ENCODE assay signal across 9 cellular contexts in the genomic region with DNA sequence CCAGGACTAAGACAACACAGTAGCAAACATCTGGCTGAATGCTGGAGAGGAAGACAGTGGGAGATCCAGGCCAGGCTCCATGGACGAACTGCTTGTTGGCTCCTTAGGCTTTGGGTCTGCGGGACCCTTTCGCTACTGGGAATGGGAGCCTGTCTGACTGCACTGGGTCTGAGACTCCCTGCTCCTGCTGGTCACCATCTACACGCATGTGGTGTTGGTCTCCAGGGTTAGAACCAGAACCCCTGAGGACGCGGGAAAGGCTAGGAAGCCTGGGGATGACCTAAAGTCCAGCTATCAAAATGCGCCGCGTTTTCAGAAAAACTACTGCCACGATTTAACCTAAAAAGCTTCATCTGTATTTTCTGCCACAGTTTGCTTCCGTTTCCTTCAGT. TPM values are rescaled to one million over a fixed set of nuclear protein-coding genes. Genes with fewer than 3 reads are reported as not detected.
DNase-seq lines count a peak whose midpoint lies in the region; ATAC-seq and TF ChIP-seq lines count a peak whose summit lies in the region.
"Had no signal": no experiment of that assay in that cellular context is flagged by ENCODE, and none has a peak within 500 bp of the region (broad histone marks: within the 10 kb centered on the region; RNA-seq: fewer than 3 reads in every experiment).

No MANE protein-coding gene starts in this region.

- DNase-seq in A673 (ENCODE audit: low spot score) (no peak), coronary artery (ENCODE audit: low spot score) (no peak), naive B cell (no peak), ACHN (no peak), OCI-M1 (lab: John Stamatoyannopoulos, UW) (no peak), DMS 273 treated with DMSO at 0.1 percent for 48 hours (lab: John Stamatoyannopoulos, UW) (no peak), posterior vena cava (ENCODE audit: low spot score) (no peak)
- DNase-seq: SIG-M5 had no signal

- peaks cover 5% of the 10 kb centered on the region for H3K27me3 Mint-ChIP-seq in IgD-negative memory B cell
- no peaks in the 10 kb centered on the region for H3K27me3 Mint-ChIP-seq in naive B cell

- peak overlapping the region; percentile 90 for H3K27ac ChIP-seq in A673 (ENCODE audit: low read depth, low read length, poor library complexity, severe bottlenecking)
- H3K27ac ChIP-seq in coronary artery: peak overlapping the region; percentile 97 to 99

- peak overlapping the region; percentile 96 to 99 (median 98) for H3K27ac Mint-ChIP-seq in IgD-negative memory B cell
- peak overlapping the region in 5 of 6 donors; percentile 83 to 99 (median 98) for H3K27ac Mint-ChIP-seq in naive B cell

- H3K4me3 ChIP-seq in A673 (ENCODE audit: low read depth, low read length, poor library complexity, severe bottlenecking) (peak overlapping the region; percentile 63), coronary artery (peak overlapping the region; percentile 84)

- no peaks in the 10 kb centered on the region for H3K9me3 Mint-ChIP-seq in IgD-negative memory B cell
- H3K9me3 Mint-ChIP-seq in naive B cell: no peaks in the 10 kb centered on the region

- intact Hi-C loops in A673 (cut with micrococcal nuclease; ENCODE audit: unreplicated experiment) (no loop called here), posterior vena cava (cut with DNase I) (loop anchor here in 1 of 2 donors (5.0 kb wide), 1 partner anchor 64 kb away; no protein-coding TSS in a partner anchor)

- POLR2A ChIA-PET in A673 (lab: Charles Lee; ENCODE audit: low non-redundant PET): no interaction called here

- BruUV-seq in A673 (replicated peaks; lab: Mats Ljungman, UMichigan): TSS peak; percentile 74

- peaks cover 7% of the 10 kb centered on the region for H3K4me1 ChIP-seq in A673 (ENCODE audit: insufficient read depth, low read length, poor library complexity, severe bottlenecking)

- no peaks in the 10 kb centered on the region for H3K9me3 ChIP-seq in A673 (ENCODE audit: low read depth, low read length, poor library complexity, severe bottlenecking)

- H3K27me3 ChIP-seq in A673 (replicated peaks; ENCODE audit: insufficient read depth, low read depth, low read length, poor library complexity): no peaks in the 10 kb centered on the region

- CTCF ChIA-PET in A673 (lab: Charles Lee): no interaction called here

- H3K36me3 Mint-ChIP-seq in IgD-negative memory B cell: no peaks in the 10 kb centered on the region
- H3K36me3 Mint-ChIP-seq in naive B cell: peaks cover 0 to 5% of the 10 kb centered on the region in 2 donors

- H3K4me3 Mint-ChIP-seq in IgD-negative memory B cell (peak overlapping the region; percentile 94 to 99 (median 98)), naive B cell (peak overlapping the region; percentile 90 to 99 (median 98))

- in situ Hi-C loops in ACHN (cut with HindIII; ENCODE audit: low pct_ligation_motif_present, low pct_unique_long_range_greater_than_20kb, low sequenced_read_pairs): no loop called here

- TF ChIP-seq CTCF in A673 (conservative IDR thresholded peaks at IDR 0.05; ENCODE audit: low read depth, low read length) (no peak), coronary artery (IDR thresholded peaks at IDR 0.05) (no peak)

- ATAC-seq in naive B cell (ENCODE audit: low read depth in 2 of 2): no peak

- H3K36me3 ChIP-seq in A673 (ENCODE audit: insufficient read depth, low read length, poor library complexity, severe bottlenecking): no peaks in the 10 kb centered on the region

- H3K4me1 Mint-ChIP-seq in IgD-negative memory B cell (peaks cover 38 to 45% (median 38%) of the 10 kb centered on the region in 3 donors), naive B cell (peaks cover 32 to 63% (median 60%) of the 10 kb centered on the region in 3 donors)

RNA-seq across cellular contexts. Expression of gene DNAJB6, which starts 0.8 kb away (rescaled TPM):
- 133 and 146 TPM in 2 replicates for total RNA-seq in A673 (2021)
- polyA plus RNA-seq in IgD-negative memory B cell: 106 TPM
- 100 to 1,000 TPM in 3 of 6 donors, 10 to 100 TPM in 3; 86.9 to 124 (median 107) TPM for polyA plus RNA-seq in naive B cell (ENCODE audit: low read depth in 6 of 6)
- total RNA-seq in posterior vena cava: 100 to 1,000 TPM; 105 to 118 TPM
